Comparison of ENCODE assay signal across 29 cellular contexts in genomic region chr3:107765524-107765923, GRCh38.
"Had no signal": no experiment of that assay in that cellular context is flagged by ENCODE, and none has a peak within 500 bp of the region (broad histone marks: within the 10 kb centered on the region; RNA-seq: fewer than 3 reads in every experiment).

No MANE protein-coding gene starts in this region.

- H3K27me3 ChIP-seq: dorsolateral prefrontal cortex, esophagus squamous epithelium, gastrocnemius medialis, heart right ventricle, left lung had no signal

- H3K4me3 Mint-ChIP-seq: immature natural killer cell; mesothelial cell of epicardium; naive B cell; naive thymus-derived CD8-positive, alpha-beta T cell had no signal

- DNase-seq: dermis blood vessel endothelial cell; dorsolateral prefrontal cortex; effector CD4-positive, alpha-beta T cell; effector memory CD4-positive, alpha-beta T cell; erythroblast; esophagus squamous epithelium; foreskin fibroblast; foreskin melanocyte; gastrocnemius medialis; glutamatergic neuron; head of caudate nucleus; heart right ventricle; hippocampal formation; immature natural killer cell; islet precursor cell; kidney; kidney glomerular epithelial cell; left cardiac atrium; left ventricle myocardium superior; lower lobe of right lung; mesenchymal stem cell; mucosa of descending colon; naive B cell; naive thymus-derived CD8-positive, alpha-beta T cell had no signal

- H3K27ac Mint-ChIP-seq: immature natural killer cell; naive B cell; naive thymus-derived CD8-positive, alpha-beta T cell had no signal

- H3K27ac ChIP-seq: coronary artery, dorsolateral prefrontal cortex, epithelial cell of prostate, esophagus squamous epithelium, gastrocnemius medialis, heart right ventricle, left lung, lower lobe of right lung had no signal

- H3K4me1 Mint-ChIP-seq: immature natural killer cell had no signal

- H3K4me3 ChIP-seq: coronary artery, dorsolateral prefrontal cortex, esophagus squamous epithelium, gastrocnemius medialis, heart right ventricle, left lung, lower lobe of right lung, mucosa of descending colon had no signal

- H3K9me3 Mint-ChIP-seq: immature natural killer cell had no signal

- H3K9me3 ChIP-seq: esophagus squamous epithelium, gastrocnemius medialis, left lung, lower lobe of right lung, mucosa of descending colon had no signal

- H3K27me3 Mint-ChIP-seq: naive B cell; naive thymus-derived CD8-positive, alpha-beta T cell had no signal

- H3K36me3 ChIP-seq: gastrocnemius medialis, left lung, lower lobe of right lung had no signal

- ATAC-seq: esophagus mucosa; gastrocnemius medialis; heart right ventricle; left cardiac atrium; left lung; left ventricle myocardium superior; lower lobe of right lung; mucosa of descending colon; naive thymus-derived CD8-positive, alpha-beta T cell had no signal

- H3K4me1 ChIP-seq: esophagus squamous epithelium, gastrocnemius medialis, heart right ventricle, left lung, lower lobe of right lung had no signal
